Comparison of ENCODE assay signal across 1 cellular context in the genomic region with DNA sequence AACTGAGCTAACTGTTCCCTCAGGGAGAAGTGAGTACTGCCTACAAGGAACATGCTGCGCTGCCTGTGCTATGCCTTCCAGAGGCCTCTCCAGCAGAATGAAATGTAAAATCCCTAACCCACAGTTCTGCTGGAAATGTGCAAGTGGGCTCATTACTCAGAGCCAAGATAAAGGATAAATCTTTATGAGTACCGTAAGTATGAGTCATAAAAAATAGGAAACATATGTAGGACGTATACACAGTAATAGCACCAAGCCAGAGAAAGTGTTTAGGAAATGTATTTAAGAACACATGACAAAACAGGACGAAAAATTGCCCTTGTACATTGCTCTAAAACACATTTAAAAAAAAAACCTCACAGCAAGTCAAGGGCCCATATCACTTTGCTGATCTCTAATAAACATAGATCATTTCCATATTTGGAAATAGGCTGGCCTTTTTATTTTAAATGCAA.
A peak's percentile ranks its signal among the peaks of the same experiment; 100 is the strongest.
TF ChIP-seq lines count a peak whose summit lies in the region.

No MANE protein-coding gene starts in this region.

TF ChIP-seq in HEK293, 187 proteins besides CTCF, POLR2A, EP300 and RAD21 (continued from another document):
- TF ChIP-seq, protein P1, sequence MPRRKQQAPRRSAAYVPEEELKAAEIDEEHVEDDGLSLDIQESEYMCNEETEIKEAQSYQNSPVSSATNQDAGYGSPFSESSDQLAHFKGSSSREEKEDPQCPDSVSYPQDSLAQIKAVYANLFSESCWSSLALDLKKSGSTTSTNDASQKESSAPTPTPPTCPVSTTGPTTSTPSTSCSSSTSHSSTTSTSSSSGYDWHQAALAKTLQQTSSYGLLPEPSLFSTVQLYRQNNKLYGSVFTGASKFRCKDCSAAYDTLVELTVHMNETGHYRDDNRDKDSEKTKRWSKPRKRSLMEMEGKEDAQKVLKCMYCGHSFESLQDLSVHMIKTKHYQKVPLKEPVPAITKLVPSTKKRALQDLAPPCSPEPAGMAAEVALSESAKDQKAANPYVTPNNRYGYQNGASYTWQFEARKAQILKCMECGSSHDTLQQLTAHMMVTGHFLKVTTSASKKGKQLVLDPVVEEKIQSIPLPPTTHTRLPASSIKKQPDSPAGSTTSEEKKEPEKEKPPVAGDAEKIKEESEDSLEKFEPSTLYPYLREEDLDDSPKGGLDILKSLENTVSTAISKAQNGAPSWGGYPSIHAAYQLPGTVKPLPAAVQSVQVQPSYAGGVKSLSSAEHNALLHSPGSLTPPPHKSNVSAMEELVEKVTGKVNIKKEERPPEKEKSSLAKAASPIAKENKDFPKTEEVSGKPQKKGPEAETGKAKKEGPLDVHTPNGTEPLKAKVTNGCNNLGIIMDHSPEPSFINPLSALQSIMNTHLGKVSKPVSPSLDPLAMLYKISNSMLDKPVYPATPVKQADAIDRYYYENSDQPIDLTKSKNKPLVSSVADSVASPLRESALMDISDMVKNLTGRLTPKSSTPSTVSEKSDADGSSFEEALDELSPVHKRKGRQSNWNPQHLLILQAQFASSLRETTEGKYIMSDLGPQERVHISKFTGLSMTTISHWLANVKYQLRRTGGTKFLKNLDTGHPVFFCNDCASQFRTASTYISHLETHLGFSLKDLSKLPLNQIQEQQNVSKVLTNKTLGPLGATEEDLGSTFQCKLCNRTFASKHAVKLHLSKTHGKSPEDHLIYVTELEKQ (tag by site-specific recombination; IDR thresholded peaks at IDR 0.05; ENCODE audit: borderline replicate concordance), result peak; percentile 57; the same call in 1 of the 2 replicates
- TF ChIP-seq ZNF335 (tag by site-specific recombination; conservative IDR thresholded peaks at IDR 0.05) (0 out of 2 replicates have a peak, but pooled peaks have one; percentile 30), ZNF521 (tag by site-specific recombination; IDR thresholded peaks at IDR 0.05) (no peak), MZF1 (tag by site-specific recombination; IDR thresholded peaks at IDR 0.05; ENCODE audit: borderline replicate concordance) (peak; percentile 83; the same call in 1 of the 2 replicates), ZNF530 (tag by site-specific recombination; IDR thresholded peaks at IDR 0.05; ENCODE audit: low read depth) (no peak), ZBTB17 (tag by site-specific recombination; IDR thresholded peaks at IDR 0.05) (peak; percentile 42; the same call in 1 of the 2 replicates), ZBTB1 (tag by site-specific recombination; IDR thresholded peaks at IDR 0.05) (no peak)
- TF ChIP-seq, protein P2, sequence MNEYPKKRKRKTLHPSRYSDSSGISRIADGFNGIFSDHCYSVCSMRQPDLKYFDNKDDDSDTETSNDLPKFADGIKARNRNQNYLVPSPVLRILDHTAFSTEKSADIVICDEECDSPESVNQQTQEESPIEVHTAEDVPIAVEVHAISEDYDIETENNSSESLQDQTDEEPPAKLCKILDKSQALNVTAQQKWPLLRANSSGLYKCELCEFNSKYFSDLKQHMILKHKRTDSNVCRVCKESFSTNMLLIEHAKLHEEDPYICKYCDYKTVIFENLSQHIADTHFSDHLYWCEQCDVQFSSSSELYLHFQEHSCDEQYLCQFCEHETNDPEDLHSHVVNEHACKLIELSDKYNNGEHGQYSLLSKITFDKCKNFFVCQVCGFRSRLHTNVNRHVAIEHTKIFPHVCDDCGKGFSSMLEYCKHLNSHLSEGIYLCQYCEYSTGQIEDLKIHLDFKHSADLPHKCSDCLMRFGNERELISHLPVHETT (tag by site-specific recombination; IDR thresholded peaks at IDR 0.05), result no peak
- TF ChIP-seq, protein P3, sequence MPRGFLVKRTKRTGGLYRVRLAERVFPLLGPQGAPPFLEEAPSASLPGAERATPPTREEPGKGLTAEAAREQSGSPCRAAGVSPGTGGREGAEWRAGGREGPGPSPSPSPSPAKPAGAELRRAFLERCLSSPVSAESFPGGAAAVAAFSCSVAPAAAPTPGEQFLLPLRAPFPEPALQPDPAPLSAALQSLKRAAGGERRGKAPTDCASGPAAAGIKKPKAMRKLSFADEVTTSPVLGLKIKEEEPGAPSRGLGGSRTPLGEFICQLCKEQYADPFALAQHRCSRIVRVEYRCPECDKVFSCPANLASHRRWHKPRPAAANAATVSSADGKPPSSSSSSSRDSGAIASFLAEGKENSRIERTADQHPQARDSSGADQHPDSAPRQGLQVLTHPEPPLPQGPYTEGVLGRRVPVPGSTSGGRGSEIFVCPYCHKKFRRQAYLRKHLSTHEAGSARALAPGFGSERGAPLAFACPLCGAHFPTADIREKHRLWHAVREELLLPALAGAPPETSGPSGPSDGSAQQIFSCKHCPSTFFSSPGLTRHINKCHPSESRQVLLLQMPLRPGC (tag by site-specific recombination; IDR thresholded peaks at IDR 0.05), result peak; percentile 70; the same call in 1 of the 2 replicates
- TF ChIP-seq, protein P4, sequence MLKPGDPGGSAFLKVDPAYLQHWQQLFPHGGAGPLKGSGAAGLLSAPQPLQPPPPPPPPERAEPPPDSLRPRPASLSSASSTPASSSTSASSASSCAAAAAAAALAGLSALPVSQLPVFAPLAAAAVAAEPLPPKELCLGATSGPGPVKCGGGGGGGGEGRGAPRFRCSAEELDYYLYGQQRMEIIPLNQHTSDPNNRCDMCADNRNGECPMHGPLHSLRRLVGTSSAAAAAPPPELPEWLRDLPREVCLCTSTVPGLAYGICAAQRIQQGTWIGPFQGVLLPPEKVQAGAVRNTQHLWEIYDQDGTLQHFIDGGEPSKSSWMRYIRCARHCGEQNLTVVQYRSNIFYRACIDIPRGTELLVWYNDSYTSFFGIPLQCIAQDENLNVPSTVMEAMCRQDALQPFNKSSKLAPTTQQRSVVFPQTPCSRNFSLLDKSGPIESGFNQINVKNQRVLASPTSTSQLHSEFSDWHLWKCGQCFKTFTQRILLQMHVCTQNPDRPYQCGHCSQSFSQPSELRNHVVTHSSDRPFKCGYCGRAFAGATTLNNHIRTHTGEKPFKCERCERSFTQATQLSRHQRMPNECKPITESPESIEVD (tag by site-specific recombination; IDR thresholded peaks at IDR 0.05), result peak; percentile 96
- TF ChIP-seq, protein P5, sequence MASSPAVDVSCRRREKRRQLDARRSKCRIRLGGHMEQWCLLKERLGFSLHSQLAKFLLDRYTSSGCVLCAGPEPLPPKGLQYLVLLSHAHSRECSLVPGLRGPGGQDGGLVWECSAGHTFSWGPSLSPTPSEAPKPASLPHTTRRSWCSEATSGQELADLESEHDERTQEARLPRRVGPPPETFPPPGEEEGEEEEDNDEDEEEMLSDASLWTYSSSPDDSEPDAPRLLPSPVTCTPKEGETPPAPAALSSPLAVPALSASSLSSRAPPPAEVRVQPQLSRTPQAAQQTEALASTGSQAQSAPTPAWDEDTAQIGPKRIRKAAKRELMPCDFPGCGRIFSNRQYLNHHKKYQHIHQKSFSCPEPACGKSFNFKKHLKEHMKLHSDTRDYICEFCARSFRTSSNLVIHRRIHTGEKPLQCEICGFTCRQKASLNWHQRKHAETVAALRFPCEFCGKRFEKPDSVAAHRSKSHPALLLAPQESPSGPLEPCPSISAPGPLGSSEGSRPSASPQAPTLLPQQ (tag by site-specific recombination; IDR thresholded peaks at IDR 0.05), result peak; percentile 72; the same call in 1 of the 2 replicates
- TF ChIP-seq, protein P6, sequence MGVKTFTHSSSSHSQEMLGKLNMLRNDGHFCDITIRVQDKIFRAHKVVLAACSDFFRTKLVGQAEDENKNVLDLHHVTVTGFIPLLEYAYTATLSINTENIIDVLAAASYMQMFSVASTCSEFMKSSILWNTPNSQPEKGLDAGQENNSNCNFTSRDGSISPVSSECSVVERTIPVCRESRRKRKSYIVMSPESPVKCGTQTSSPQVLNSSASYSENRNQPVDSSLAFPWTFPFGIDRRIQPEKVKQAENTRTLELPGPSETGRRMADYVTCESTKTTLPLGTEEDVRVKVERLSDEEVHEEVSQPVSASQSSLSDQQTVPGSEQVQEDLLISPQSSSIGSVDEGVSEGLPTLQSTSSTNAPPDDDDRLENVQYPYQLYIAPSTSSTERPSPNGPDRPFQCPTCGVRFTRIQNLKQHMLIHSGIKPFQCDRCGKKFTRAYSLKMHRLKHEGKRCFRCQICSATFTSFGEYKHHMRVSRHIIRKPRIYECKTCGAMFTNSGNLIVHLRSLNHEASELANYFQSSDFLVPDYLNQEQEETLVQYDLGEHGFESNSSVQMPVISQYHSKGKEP (tag by site-specific recombination; IDR thresholded peaks at IDR 0.05), result peak; percentile 43; the same call in 1 of the 2 replicates
